ENCODE assay signal across 22 cellular contexts in genomic region chr3:78434801-78435200, GRCh38.
DNase-seq lines count a peak whose midpoint lies in the region; ATAC-seq and TF ChIP-seq lines count a peak whose summit lies in the region.
"Had no signal": no experiment of that assay in that cellular context is flagged by ENCODE, and none has a peak within 500 bp of the region (broad histone marks: within the 10 kb centered on the region; RNA-seq: fewer than 3 reads in every experiment).

No MANE protein-coding gene starts in this region.

- H3K4me3 ChIP-seq in SK-N-SH (ENCODE audit: low read depth in 2 of 2, low read length in 1 of 2) (no peak overlapping the region), astrocyte of the spinal cord (ENCODE audit: low read depth, low read length) (no peak overlapping the region)
- H3K4me3 ChIP-seq: BLaER1 treated with 17β-estradiol and CSF1 and Interleukin-3, amounts not matched to agents 10 nM and 100 nM; K562 had no signal

- WGBS in SK-N-SH (ENCODE audit: low lambda C conversion rate): 57% methylated on average over 3 of the region's 3 CpGs

- H3K9me2 ChIP-seq in SK-N-SH: no peaks in the 10 kb centered on the region

- H4K20me1 ChIP-seq in SK-N-SH (ENCODE audit: insufficient read depth): no peaks in the 10 kb centered on the region
- H4K20me1 ChIP-seq: BLaER1 treated with 17β-estradiol and CSF1 and Interleukin-3, amounts not matched to agents 10 nM and 100 nM had no signal

- POLR2A ChIA-PET in SK-N-SH (lab: Yijun Ruan, JAX): no interaction called here

- ATAC-seq in SK-N-SH treated with all-trans-retinoic acid at 6 μM for 48 hours: no peak
- ATAC-seq: HepG2, K562 had no signal

- H3K9ac ChIP-seq in SK-N-SH: no peak overlapping the region
- H3K9ac ChIP-seq: BLaER1 treated with 17β-estradiol and CSF1 and Interleukin-3, amounts not matched to agents 10 nM and 100 nM had no signal

- DNase-seq in SK-N-SH (no peak), astrocyte of the spinal cord (ENCODE audit: low read depth, low spot score) (peak; percentile 3), progenitor cell of endocrine pancreas (ENCODE audit: low spot score, unreplicated experiment) (no peak), NCI-H2029 treated with DMSO at 0.1 percent for 48 hours (lab: John Stamatoyannopoulos, UW) (no peak), GM19238 (ENCODE audit: insufficient read length, low spot score) (no peak), HuH-7.5 (ENCODE audit: low spot score) (no peak), AG08396 (ENCODE audit: low spot score) (no peak)
- DNase-seq: ACHN; AML-193; CD4-positive, alpha-beta T cell; DMS53; Kasumi-1; NCI-H2029; NCI-H2227 treated with DMSO at 0.1 percent for 48 hours; NCI-H69; SHP77 had no signal

- no peaks in the 10 kb centered on the region for H3K9me3 ChIP-seq in SK-N-SH

- no peaks in the 10 kb centered on the region for H3K36me3 ChIP-seq in SK-N-SH (replicated peaks in 1 of 2; ENCODE audit: control insufficient read depth in 1 of 2, insufficient read depth in 2 of 2, low read length in 1 of 2)
- H3K36me3 ChIP-seq: BLaER1 treated with 17β-estradiol and CSF1 and Interleukin-3, amounts not matched to agents 10 nM and 100 nM had no signal

- no peak overlapping the region for H3K27ac ChIP-seq in SK-N-SH (ENCODE audit: low read depth in 2 of 2, low read length in 1 of 2)
- H3K27ac ChIP-seq: 22Rv1; BLaER1 treated with 17β-estradiol and CSF1 and Interleukin-3, amounts not matched to agents 10 nM and 100 nM; RWPE1 had no signal

- H3K4me3 Mint-ChIP-seq in progenitor cell of endocrine pancreas (ENCODE audit: low read depth): no peak overlapping the region
- H3K4me3 Mint-ChIP-seq: CD4-positive, alpha-beta T cell had no signal

- CTCF ChIA-PET in SK-N-SH (lab: Yijun Ruan, JAX): no interaction called here

- peaks cover 3% of the 10 kb centered on the region for H3K9me3 Mint-ChIP-seq in progenitor cell of endocrine pancreas (ENCODE audit: low read depth)

- H3K79me2 ChIP-seq in SK-N-SH (ENCODE audit: insufficient read depth): no peaks in the 10 kb centered on the region

- H3K27me3 Mint-ChIP-seq in progenitor cell of endocrine pancreas: no peaks in the 10 kb centered on the region
- H3K27me3 Mint-ChIP-seq: CD4-positive, alpha-beta T cell had no signal

- no peaks in the 10 kb centered on the region for H3K4me1 ChIP-seq in SK-N-SH (ENCODE audit: control insufficient read depth in 1 of 2, insufficient read depth in 2 of 2, low read depth in 1 of 2, low read length in 1 of 2)
- H3K4me1 ChIP-seq: BLaER1 treated with 17β-estradiol and CSF1 and Interleukin-3, amounts not matched to agents 10 nM and 100 nM had no signal

- H3K4me1 Mint-ChIP-seq in progenitor cell of endocrine pancreas (ENCODE audit: low read depth): no peaks in the 10 kb centered on the region

- in situ Hi-C loops in astrocyte of the spinal cord (cut with HindIII; ENCODE audit: low sequenced_read_pairs): no loop called here

- no peak for TF ChIP-seq EP300 in SK-N-SH (IDR thresholded peaks at IDR 0.05; ENCODE audit: borderline replicate concordance in 1 of 2, low read depth in 1 of 2, low read length in 1 of 2)

- H3K27ac Mint-ChIP-seq in progenitor cell of endocrine pancreas: peak overlapping the region; percentile 71
- H3K27ac Mint-ChIP-seq: CD4-positive, alpha-beta T cell had no signal

- no peaks in the 10 kb centered on the region for H3F3A ChIP-seq in SK-N-SH (replicated peaks; ENCODE audit: insufficient read depth)

- no peak for TF ChIP-seq RAD21 in SK-N-SH (IDR thresholded peaks at IDR 0.05; ENCODE audit: low read length)

- H2AFZ ChIP-seq in SK-N-SH (ENCODE audit: low read depth): no peak overlapping the region

- no peak overlapping the region for H3K4me2 ChIP-seq in SK-N-SH
- H3K4me2 ChIP-seq: BLaER1 treated with 17β-estradiol and CSF1 and Interleukin-3, amounts not matched to agents 10 nM and 100 nM had no signal

- no peaks in the 10 kb centered on the region for H3K27me3 ChIP-seq in SK-N-SH (ENCODE audit: insufficient read depth)
- H3K27me3 ChIP-seq: BLaER1 treated with 17β-estradiol and CSF1 and Interleukin-3, amounts not matched to agents 10 nM and 100 nM had no signal

- no peaks in the 10 kb centered on the region for H3K36me3 Mint-ChIP-seq in progenitor cell of endocrine pancreas (ENCODE audit: insufficient read depth)

- TF ChIP-seq CTCF in SK-N-SH (IDR thresholded peaks at IDR 0.05) (no peak), astrocyte of the spinal cord (IDR thresholded peaks at IDR 0.05; ENCODE audit: low read depth, low read length) (no peak), progenitor cell of endocrine pancreas (IDR thresholded peaks at IDR 0.05; ENCODE audit: unreplicated experiment) (no peak)

TF ChIP-seq in SK-N-SH treated with all-trans-retinoic acid at 6 μM for 48 hours, 23 proteins besides CTCF, POLR2A, EP300 and RAD21 (continues in another document):
- no peak for TF ChIP-seq TCF4 (CRISPR knock-in tag; IDR thresholded peaks at IDR 0.05; ENCODE audit: borderline replicate concordance)
- no peak for TF ChIP-seq CSRNP3 (CRISPR knock-in tag; IDR thresholded peaks at IDR 0.05)
- no peak for TF ChIP-seq ZFP30 (CRISPR knock-in tag; IDR thresholded peaks at IDR 0.05)
- no peak for TF ChIP-seq ZNF70 (CRISPR knock-in tag; IDR thresholded peaks at IDR 0.05)
- TF ChIP-seq ZNF565 (CRISPR knock-in tag; conservative IDR thresholded peaks at IDR 0.05; ENCODE audit: low read depth): no peak
- no peak for TF ChIP-seq ESRRG (CRISPR knock-in tag; IDR thresholded peaks at IDR 0.05)
- no peak for TF ChIP-seq RARB (CRISPR knock-in tag; IDR thresholded peaks at IDR 0.05)
- peak; percentile 59; the same call in 1 of the 2 replicates for TF ChIP-seq PATZ1 (CRISPR knock-in tag; IDR thresholded peaks at IDR 0.05; ENCODE audit: borderline replicate concordance)

TF ChIP-seq in SK-N-SH, 30 proteins besides CTCF, POLR2A, EP300 and RAD21:
- no peak for TF ChIP-seq USF1 (IDR thresholded peaks at IDR 0.05; ENCODE audit: borderline replicate concordance, low read depth)
